Comparison of ENCODE assay signal across 11 cellular contexts in genomic region chr6:125835221-125835744, GRCh38. TPM values are rescaled to one million over a fixed set of nuclear protein-coding genes. Genes with fewer than 3 reads are reported as not detected.
DNase-seq lines count a peak whose midpoint lies in the region; ATAC-seq and TF ChIP-seq lines count a peak whose summit lies in the region.
"Had no signal": no experiment of that assay in that cellular context is flagged by ENCODE, and none has a peak within 500 bp of the region (broad histone marks: within the 10 kb centered on the region; RNA-seq: fewer than 3 reads in every experiment).

No MANE protein-coding gene starts in this region.

- no peak for ATAC-seq in GM21526 (IDR thresholded peaks at IDR 0.05; ENCODE audit: low FRiP score, unreplicated experiment)
- ATAC-seq: activated naive CD4-positive, alpha-beta T cell treated with anti-CD3 and anti-CD28 coated beads, Interleukin-2, amount 50 U/mL, for 72 hours had no signal

- H3K27ac ChIP-seq in RWPE1 (no peak overlapping the region), WERI-Rb-1 (no peak overlapping the region)

- CTCF ChIA-PET in RWPE1 (lab: Yijun Ruan, JAX): no interaction called here

- H3K4me3 ChIP-seq in BE2C (ENCODE audit: low read depth, low read length): peak overlapping the region; percentile 29; the same call in 1 of the 2 replicates
- no peak overlapping the region for H3K4me3 ChIP-seq in fibroblast of the aortic adventitia (ENCODE audit: low read depth, low read length)
- no peak overlapping the region for H3K4me3 ChIP-seq in WERI-Rb-1 (ENCODE audit: low read depth, low read length)

- DNase-seq in BE2C: peak; percentile 54
- DNase-seq in SKM-1 (lab: John Stamatoyannopoulos, UW; ENCODE audit: unreplicated experiment): peak; percentile 51
- DNase-seq in fibroblast of the aortic adventitia (ENCODE audit: low read depth): peak; percentile 99
- peak; percentile 67 for DNase-seq in pons (ENCODE audit: low spot score)
- no peak for DNase-seq in RWPE1 (ENCODE audit: low spot score)
- DNase-seq in stimulated activated CD4-positive, alpha-beta T cell treated with anti-CD3 and anti-CD28 coated beads, Interleukin-2, amount 100 ng/mL, for 24 hours: no peak
- no peak for DNase-seq in WERI-Rb-1
- DNase-seq: activated B cell treated with CpG ODN at 0.5 μM for 24 hours, NCI-H774 had no signal

- H3K27me3 ChIP-seq in BE2C: no peaks in the 10 kb centered on the region
- no peaks in the 10 kb centered on the region for H3K27me3 ChIP-seq in WERI-Rb-1 (ENCODE audit: insufficient read depth, low read depth, severe bottlenecking)

- H3K9me3 ChIP-seq in BE2C (no peaks in the 10 kb centered on the region; the same call in 1 of the 2 replicates), WERI-Rb-1 (ENCODE audit: severe bottlenecking) (no peaks in the 10 kb centered on the region)

- H3K36me3 ChIP-seq in BE2C (peaks cover 7% of the 10 kb centered on the region), WERI-Rb-1 (no peaks in the 10 kb centered on the region)

- TF ChIP-seq CTCF in BE2C (IDR thresholded peaks at IDR 0.05; ENCODE audit: low read depth, low read length): no peak
- TF ChIP-seq CTCF in fibroblast of the aortic adventitia (IDR thresholded peaks at IDR 0.05; ENCODE audit: insufficient read depth, low read length): no peak
- no peak for TF ChIP-seq CTCF in RWPE1 (conservative IDR thresholded peaks at IDR 0.05; ENCODE audit: low read depth)
- TF ChIP-seq CTCF in WERI-Rb-1 (IDR thresholded peaks at IDR 0.05; ENCODE audit: low read depth, low read length): no peak

- POLR2A ChIA-PET in RWPE1 (lab: Yijun Ruan, JAX; ENCODE audit: low non-redundant PET): no interaction called here

- peaks cover 53% of the 10 kb centered on the region for H3K4me1 ChIP-seq in BE2C

RNA-seq across cellular contexts. Expression of gene NCOA7, which starts 44.5 kb away (rescaled TPM):
- 72.5 TPM for polyA plus RNA-seq in BE2C (2012; ENCODE audit: insufficient read depth, insufficient read length, low read depth)
- 41.7 and 90.3 TPM in 2 replicates for total RNA-seq in fibroblast of the aortic adventitia (ENCODE audit: low replicate concordance)

Comparison
In these comparisons a context has a peak if more than half of its experiments do, and no peak if none do; other contexts are left out.
1. DNase-seq: peak in BE2C (single experiment), SKM-1 (single experiment), fibroblast of the aortic adventitia (single experiment) and pons (single experiment); none in RWPE1 (single experiment), stimulated activated CD4-positive, alpha-beta T cell treated with anti-CD3 and anti-CD28 coated beads, Interleukin-2, amount 100 ng/mL, for 24 hours (0 of 2) and WERI-Rb-1 (single experiment).